Comparison of ENCODE assay signal across 1 cellular context in the genomic region with DNA sequence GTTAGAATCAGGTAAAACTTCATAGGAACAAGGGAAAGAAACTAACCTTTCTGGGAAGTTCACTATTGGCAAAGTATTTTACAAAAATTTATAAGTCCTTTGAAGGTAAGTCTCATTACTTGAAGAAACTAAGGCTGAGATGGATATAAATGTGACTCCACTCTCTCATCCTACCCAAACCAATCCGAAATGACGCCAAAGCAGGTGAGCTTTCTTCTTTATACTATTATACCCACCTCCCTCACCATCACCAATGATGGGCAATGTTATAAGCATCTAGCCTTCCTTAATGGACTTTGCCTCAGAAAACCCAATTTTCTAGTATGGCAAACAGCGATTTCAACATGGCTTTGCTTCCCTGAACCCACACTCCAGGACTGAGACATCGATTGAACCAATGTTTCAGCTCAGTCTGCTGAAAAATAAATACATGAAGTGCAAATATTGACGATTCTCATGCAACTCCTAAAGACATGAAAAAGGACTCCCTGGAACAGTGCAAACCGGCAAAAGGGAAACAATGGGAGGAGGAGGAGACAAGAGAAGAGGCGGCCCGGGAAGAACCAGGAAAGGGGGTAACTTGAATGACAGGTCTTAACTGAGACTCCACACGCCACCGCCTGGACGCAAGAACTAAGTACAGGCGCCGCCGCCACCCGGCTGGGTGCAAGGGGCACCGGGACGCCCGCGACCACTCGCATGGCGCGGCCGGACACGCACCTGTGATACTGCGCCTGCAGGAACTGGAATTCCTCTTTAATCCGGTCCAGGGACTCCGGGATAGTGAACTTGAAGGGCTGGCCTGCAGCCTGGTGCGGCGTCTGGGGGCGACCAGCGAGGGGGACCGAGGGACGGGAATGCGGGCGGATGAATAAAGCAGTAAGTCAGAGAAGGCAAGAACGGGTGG.
TF ChIP-seq lines count a peak whose summit lies in the region.

No MANE protein-coding gene starts in this region.

TF ChIP-seq in HepG2, 621 proteins besides CTCF, POLR2A, EP300 and RAD21 (continued from another document and continues in another):
- no peak for TF ChIP-seq SP2 (CRISPR knock-in tag; IDR thresholded peaks at IDR 0.05)
- TF ChIP-seq ZNF644 (CRISPR knock-in tag; IDR thresholded peaks at IDR 0.05; ENCODE audit: low read depth): peak; percentile 89
- TF ChIP-seq FOXK1 (CRISPR knock-in tag; IDR thresholded peaks at IDR 0.05; ENCODE audit: borderline replicate concordance, low read depth): peak; percentile 99
- TF ChIP-seq TBL1XR1 (IDR thresholded peaks at IDR 0.05; ENCODE audit: borderline replicate concordance, low read length, partially characterized antibody): peak; percentile 93
- TF ChIP-seq, protein P1, sequence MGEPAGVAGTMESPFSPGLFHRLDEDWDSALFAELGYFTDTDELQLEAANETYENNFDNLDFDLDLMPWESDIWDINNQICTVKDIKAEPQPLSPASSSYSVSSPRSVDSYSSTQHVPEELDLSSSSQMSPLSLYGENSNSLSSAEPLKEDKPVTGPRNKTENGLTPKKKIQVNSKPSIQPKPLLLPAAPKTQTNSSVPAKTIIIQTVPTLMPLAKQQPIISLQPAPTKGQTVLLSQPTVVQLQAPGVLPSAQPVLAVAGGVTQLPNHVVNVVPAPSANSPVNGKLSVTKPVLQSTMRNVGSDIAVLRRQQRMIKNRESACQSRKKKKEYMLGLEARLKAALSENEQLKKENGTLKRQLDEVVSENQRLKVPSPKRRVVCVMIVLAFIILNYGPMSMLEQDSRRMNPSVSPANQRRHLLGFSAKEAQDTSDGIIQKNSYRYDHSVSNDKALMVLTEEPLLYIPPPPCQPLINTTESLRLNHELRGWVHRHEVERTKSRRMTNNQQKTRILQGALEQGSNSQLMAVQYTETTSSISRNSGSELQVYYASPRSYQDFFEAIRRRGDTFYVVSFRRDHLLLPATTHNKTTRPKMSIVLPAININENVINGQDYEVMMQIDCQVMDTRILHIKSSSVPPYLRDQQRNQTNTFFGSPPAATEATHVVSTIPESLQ (CRISPR knock-in tag; conservative IDR thresholded peaks at IDR 0.05): no peak
- TF ChIP-seq, protein P2, sequence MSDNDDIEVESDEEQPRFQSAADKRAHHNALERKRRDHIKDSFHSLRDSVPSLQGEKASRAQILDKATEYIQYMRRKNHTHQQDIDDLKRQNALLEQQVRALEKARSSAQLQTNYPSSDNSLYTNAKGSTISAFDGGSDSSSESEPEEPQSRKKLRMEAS (IDR thresholded peaks at IDR 0.05): peak; percentile 88
- TF ChIP-seq ZNF670 (CRISPR knock-in tag; IDR thresholded peaks at IDR 0.05; ENCODE audit: borderline replicate concordance): peak; percentile 76
- TF ChIP-seq, protein P3, sequence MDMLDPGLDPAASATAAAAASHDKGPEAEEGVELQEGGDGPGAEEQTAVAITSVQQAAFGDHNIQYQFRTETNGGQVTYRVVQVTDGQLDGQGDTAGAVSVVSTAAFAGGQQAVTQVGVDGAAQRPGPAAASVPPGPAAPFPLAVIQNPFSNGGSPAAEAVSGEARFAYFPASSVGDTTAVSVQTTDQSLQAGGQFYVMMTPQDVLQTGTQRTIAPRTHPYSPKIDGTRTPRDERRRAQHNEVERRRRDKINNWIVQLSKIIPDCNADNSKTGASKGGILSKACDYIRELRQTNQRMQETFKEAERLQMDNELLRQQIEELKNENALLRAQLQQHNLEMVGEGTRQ (IDR thresholded peaks at IDR 0.05; ENCODE audit: low read depth, low read length): no peak
- TF ChIP-seq, protein P3 (CRISPR knock-in tag; IDR thresholded peaks at IDR 0.05; ENCODE audit: borderline replicate concordance): 0 out of 2 replicates have a peak, but pooled peaks have one; percentile 24
- no peak for TF ChIP-seq MATR3 (CRISPR knock-in tag; IDR thresholded peaks at IDR 0.05)
- TF ChIP-seq, protein P4, sequence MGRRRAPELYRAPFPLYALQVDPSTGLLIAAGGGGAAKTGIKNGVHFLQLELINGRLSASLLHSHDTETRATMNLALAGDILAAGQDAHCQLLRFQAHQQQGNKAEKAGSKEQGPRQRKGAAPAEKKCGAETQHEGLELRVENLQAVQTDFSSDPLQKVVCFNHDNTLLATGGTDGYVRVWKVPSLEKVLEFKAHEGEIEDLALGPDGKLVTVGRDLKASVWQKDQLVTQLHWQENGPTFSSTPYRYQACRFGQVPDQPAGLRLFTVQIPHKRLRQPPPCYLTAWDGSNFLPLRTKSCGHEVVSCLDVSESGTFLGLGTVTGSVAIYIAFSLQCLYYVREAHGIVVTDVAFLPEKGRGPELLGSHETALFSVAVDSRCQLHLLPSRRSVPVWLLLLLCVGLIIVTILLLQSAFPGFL (CRISPR knock-in tag; IDR thresholded peaks at IDR 0.05): no peak
- TF ChIP-seq MAFF (IDR thresholded peaks at IDR 0.05; ENCODE audit: low read depth, low read length): peak; percentile 36; the same call in 1 of the 2 replicates
- TF ChIP-seq, protein P5, sequence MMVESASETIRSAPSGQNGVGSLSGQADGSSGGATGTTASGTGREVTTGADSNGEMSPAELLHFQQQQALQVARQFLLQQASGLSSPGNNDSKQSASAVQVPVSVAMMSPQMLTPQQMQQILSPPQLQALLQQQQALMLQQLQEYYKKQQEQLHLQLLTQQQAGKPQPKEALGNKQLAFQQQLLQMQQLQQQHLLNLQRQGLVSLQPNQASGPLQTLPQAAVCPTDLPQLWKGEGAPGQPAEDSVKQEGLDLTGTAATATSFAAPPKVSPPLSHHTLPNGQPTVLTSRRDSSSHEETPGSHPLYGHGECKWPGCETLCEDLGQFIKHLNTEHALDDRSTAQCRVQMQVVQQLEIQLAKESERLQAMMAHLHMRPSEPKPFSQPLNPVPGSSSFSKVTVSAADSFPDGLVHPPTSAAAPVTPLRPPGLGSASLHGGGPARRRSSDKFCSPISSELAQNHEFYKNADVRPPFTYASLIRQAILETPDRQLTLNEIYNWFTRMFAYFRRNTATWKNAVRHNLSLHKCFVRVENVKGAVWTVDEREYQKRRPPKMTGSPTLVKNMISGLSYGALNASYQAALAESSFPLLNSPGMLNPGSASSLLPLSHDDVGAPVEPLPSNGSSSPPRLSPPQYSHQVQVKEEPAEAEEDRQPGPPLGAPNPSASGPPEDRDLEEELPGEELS (CRISPR knock-in tag; IDR thresholded peaks at IDR 0.05): peak; percentile 97
- TF ChIP-seq CBX2 (IDR thresholded peaks at IDR 0.05; ENCODE audit: low read depth, low read length): no peak
- TF ChIP-seq CBX2 (CRISPR knock-in tag; IDR thresholded peaks at IDR 0.05; ENCODE audit: low read depth): no peak
- TF ChIP-seq SNAPC2 (CRISPR knock-in tag; IDR thresholded peaks at IDR 0.05): 0 out of 2 replicates have a peak, but pooled peaks have one; percentile 57
- TF ChIP-seq ZNF629 (CRISPR knock-in tag; conservative IDR thresholded peaks at IDR 0.05): peak; percentile 61
- no peak for TF ChIP-seq RBAK (CRISPR knock-in tag; IDR thresholded peaks at IDR 0.05)
- TF ChIP-seq, protein P6, sequence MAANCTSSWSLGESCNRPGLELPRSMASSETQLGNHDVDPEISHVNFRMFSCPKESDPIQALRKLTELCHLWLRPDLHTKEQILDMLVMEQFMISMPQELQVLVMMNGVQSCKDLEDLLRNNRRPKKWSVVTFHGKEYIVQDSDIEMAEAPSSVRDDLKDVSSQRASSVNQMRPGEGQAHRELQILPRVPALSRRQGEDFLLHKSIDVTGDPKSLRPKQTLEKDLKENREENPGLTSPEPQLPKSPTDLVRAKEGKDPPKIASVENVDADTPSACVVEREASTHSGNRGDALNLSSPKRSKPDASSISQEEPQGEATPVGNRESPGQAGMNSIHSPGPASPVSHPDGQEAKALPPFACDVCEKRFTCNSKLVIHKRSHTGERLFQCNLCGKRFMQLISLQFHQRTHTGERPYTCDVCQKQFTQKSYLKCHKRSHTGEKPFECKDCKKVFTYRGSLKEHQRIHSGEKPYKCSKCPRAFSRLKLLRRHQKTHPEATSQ (CRISPR knock-in tag; IDR thresholded peaks at IDR 0.05; ENCODE audit: borderline replicate concordance): peak; percentile 56; the same call in 1 of the 2 replicates
- TF ChIP-seq PHF8 (CRISPR knock-in tag; IDR thresholded peaks at IDR 0.05): peak; percentile 36; the same call in 1 of the 2 replicates
- peak; percentile 60; the same call in 1 of the 2 replicates for TF ChIP-seq YEATS2 (CRISPR knock-in tag; IDR thresholded peaks at IDR 0.05; ENCODE audit: borderline replicate concordance)
- TF ChIP-seq ZNF777 (CRISPR knock-in tag; IDR thresholded peaks at IDR 0.05): no peak
- TF ChIP-seq REL (CRISPR knock-in tag; conservative IDR thresholded peaks at IDR 0.05): no peak
- TF ChIP-seq, protein P7, sequence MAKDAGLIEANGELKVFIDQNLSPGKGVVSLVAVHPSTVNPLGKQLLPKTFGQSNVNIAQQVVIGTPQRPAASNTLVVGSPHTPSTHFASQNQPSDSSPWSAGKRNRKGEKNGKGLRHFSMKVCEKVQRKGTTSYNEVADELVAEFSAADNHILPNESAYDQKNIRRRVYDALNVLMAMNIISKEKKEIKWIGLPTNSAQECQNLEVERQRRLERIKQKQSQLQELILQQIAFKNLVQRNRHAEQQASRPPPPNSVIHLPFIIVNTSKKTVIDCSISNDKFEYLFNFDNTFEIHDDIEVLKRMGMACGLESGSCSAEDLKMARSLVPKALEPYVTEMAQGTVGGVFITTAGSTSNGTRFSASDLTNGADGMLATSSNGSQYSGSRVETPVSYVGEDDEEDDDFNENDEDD (CRISPR knock-in tag; IDR thresholded peaks at IDR 0.05; ENCODE audit: borderline replicate concordance): peak; percentile 59; the same call in 1 of the 2 replicates
- no peak for TF ChIP-seq HOXA7 (CRISPR knock-in tag; IDR thresholded peaks at IDR 0.05)
- TF ChIP-seq ZNF143 (CRISPR knock-in tag; IDR thresholded peaks at IDR 0.05): no peak
- TF ChIP-seq ZNF251 (CRISPR knock-in tag; IDR thresholded peaks at IDR 0.05): no peak
- peak; percentile 79; the same call in 1 of the 2 replicates for TF ChIP-seq MIER3 (CRISPR knock-in tag; IDR thresholded peaks at IDR 0.05; ENCODE audit: borderline replicate concordance)
- TF ChIP-seq SRSF4 (IDR thresholded peaks at IDR 0.05; ENCODE audit: low read depth, low read length, poor library complexity, severe bottlenecking): no peak
- TF ChIP-seq ZNF180 (CRISPR knock-in tag; IDR thresholded peaks at IDR 0.05; ENCODE audit: borderline replicate concordance, low read depth): no peak
- TF ChIP-seq MTA3 (CRISPR knock-in tag; IDR thresholded peaks at IDR 0.05): no peak
- TF ChIP-seq NCOA1 (CRISPR knock-in tag; IDR thresholded peaks at IDR 0.05): peak; percentile 88; the same call in 1 of the 2 replicates
- TF ChIP-seq, protein P8, sequence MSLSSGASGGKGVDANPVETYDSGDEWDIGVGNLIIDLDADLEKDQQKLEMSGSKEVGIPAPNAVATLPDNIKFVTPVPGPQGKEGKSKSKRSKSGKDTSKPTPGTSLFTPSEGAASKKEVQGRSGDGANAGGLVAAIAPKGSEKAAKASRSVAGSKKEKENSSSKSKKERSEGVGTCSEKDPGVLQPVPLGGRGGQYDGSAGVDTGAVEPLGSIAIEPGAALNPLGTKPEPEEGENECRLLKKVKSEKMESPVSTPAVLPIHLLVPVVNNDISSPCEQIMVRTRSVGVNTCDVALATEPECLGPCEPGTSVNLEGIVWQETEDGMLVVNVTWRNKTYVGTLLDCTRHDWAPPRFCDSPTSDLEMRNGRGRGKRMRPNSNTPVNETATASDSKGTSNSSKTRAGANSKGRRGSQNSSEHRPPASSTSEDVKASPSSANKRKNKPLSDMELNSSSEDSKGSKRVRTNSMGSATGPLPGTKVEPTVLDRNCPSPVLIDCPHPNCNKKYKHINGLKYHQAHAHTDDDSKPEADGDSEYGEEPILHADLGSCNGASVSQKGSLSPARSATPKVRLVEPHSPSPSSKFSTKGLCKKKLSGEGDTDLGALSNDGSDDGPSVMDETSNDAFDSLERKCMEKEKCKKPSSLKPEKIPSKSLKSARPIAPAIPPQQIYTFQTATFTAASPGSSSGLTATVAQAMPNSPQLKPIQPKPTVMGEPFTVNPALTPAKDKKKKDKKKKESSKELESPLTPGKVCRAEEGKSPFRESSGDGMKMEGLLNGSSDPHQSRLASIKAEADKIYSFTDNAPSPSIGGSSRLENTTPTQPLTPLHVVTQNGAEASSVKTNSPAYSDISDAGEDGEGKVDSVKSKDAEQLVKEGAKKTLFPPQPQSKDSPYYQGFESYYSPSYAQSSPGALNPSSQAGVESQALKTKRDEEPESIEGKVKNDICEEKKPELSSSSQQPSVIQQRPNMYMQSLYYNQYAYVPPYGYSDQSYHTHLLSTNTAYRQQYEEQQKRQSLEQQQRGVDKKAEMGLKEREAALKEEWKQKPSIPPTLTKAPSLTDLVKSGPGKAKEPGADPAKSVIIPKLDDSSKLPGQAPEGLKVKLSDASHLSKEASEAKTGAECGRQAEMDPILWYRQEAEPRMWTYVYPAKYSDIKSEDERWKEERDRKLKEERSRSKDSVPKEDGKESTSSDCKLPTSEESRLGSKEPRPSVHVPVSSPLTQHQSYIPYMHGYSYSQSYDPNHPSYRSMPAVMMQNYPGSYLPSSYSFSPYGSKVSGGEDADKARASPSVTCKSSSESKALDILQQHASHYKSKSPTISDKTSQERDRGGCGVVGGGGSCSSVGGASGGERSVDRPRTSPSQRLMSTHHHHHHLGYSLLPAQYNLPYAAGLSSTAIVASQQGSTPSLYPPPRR (CRISPR knock-in tag; IDR thresholded peaks at IDR 0.05; ENCODE audit: borderline replicate concordance): peak; percentile 99
- TF ChIP-seq, protein P9, sequence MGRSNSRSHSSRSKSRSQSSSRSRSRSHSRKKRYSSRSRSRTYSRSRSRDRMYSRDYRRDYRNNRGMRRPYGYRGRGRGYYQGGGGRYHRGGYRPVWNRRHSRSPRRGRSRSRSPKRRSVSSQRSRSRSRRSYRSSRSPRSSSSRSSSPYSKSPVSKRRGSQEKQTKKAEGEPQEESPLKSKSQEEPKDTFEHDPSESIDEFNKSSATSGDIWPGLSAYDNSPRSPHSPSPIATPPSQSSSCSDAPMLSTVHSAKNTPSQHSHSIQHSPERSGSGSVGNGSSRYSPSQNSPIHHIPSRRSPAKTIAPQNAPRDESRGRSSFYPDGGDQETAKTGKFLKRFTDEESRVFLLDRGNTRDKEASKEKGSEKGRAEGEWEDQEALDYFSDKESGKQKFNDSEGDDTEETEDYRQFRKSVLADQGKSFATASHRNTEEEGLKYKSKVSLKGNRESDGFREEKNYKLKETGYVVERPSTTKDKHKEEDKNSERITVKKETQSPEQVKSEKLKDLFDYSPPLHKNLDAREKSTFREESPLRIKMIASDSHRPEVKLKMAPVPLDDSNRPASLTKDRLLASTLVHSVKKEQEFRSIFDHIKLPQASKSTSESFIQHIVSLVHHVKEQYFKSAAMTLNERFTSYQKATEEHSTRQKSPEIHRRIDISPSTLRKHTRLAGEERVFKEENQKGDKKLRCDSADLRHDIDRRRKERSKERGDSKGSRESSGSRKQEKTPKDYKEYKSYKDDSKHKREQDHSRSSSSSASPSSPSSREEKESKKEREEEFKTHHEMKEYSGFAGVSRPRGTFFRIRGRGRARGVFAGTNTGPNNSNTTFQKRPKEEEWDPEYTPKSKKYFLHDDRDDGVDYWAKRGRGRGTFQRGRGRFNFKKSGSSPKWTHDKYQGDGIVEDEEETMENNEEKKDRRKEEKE (IDR thresholded peaks at IDR 0.05): no peak
- TF ChIP-seq RFXAP (CRISPR knock-in tag; IDR thresholded peaks at IDR 0.05; ENCODE audit: borderline replicate concordance): no peak
- peak; percentile 87; the same call in 1 of the 2 replicates for TF ChIP-seq ZBTB20 (CRISPR knock-in tag; IDR thresholded peaks at IDR 0.05; ENCODE audit: borderline replicate concordance, low read depth)
